9 cellular contexts compared by ENCODE assay signal in genomic region chr14:63510538-63510937, GRCh38. TPM values are rescaled to one million over a fixed set of nuclear protein-coding genes. Genes with fewer than 3 reads are reported as not detected.
DNase-seq lines count a peak whose midpoint lies in the region; ATAC-seq, FAIRE-seq and TF ChIP-seq lines count a peak whose summit lies in the region.
"Had no signal": no experiment of that assay in that cellular context is flagged by ENCODE, and none has a peak within 500 bp of the region (broad histone marks: within the 10 kb centered on the region; RNA-seq: fewer than 3 reads in every experiment).

No MANE protein-coding gene starts in this region.

- TF ChIP-seq POLR2A in esophagus squamous epithelium (IDR thresholded peaks at IDR 0.05) (no peak), GM12892 (IDR thresholded peaks at IDR 0.05; ENCODE audit: low read depth, low read length) (no peak)

- no peak for TF ChIP-seq CTCF in choroid plexus epithelial cell (conservative IDR thresholded peaks at IDR 0.05; ENCODE audit: low read depth, low read length)
- TF ChIP-seq CTCF in esophagus squamous epithelium (IDR thresholded peaks at IDR 0.05): no peak

- peak; percentile 87 for ATAC-seq in GM18498 (IDR thresholded peaks at IDR 0.05; ENCODE audit: unreplicated experiment)
- peak; percentile 66 for ATAC-seq in GM21528 (IDR thresholded peaks at IDR 0.05; ENCODE audit: low FRiP score, unreplicated experiment)
- peak; percentile 86 for ATAC-seq in HG03558 (IDR thresholded peaks at IDR 0.05; ENCODE audit: extremely low read depth, unreplicated experiment)

- intact Hi-C loops in esophagus squamous epithelium (cut with DNase I): no loop called here

- no peak overlapping the region for H3K27ac ChIP-seq in esophagus squamous epithelium
- H3K27ac ChIP-seq: stomach had no signal

- H3K36me3 ChIP-seq in esophagus squamous epithelium: peaks cover 0 to 19% (median 0%) of the 10 kb centered on the region in 3 donors

- H3K27me3 ChIP-seq in esophagus squamous epithelium: no peaks in the 10 kb centered on the region
- H3K27me3 ChIP-seq: stomach had no signal

- no peak for FAIRE-seq in GM12892 (lab: Jason Lieb, UNC)

- H3K4me3 ChIP-seq in choroid plexus epithelial cell (ENCODE audit: low read depth, low read length) (no peak overlapping the region), esophagus squamous epithelium (no peak overlapping the region)
- H3K4me3 ChIP-seq: stomach had no signal

- H3K9me3 ChIP-seq in esophagus squamous epithelium: no peaks in the 10 kb centered on the region
- H3K9me3 ChIP-seq: stomach had no signal

- DNase-seq in choroid plexus epithelial cell (ENCODE audit: low read depth) (peak; percentile 88), esophagus squamous epithelium (lab: John Stamatoyannopoulos, UW) (no peak), DMS153 (lab: John Stamatoyannopoulos, UW) (no peak), GM12892 (ENCODE audit: insufficient read length) (no peak), NCI-H526 treated with DMSO at 0.1 percent for 48 hours (lab: John Stamatoyannopoulos, UW) (no peak)
- DNase-seq: stomach had no signal

- H3K4me1 ChIP-seq in esophagus squamous epithelium: peaks cover 0 to 29% (median 4%) of the 10 kb centered on the region in 3 donors

- 64 to 71% methylated on average over 5 of the region's 5 CpGs for WGBS in esophagus squamous epithelium, 2 donors

RNA-seq across cellular contexts. Expression of gene PPP2R5E, which starts 32.6 kb away (rescaled TPM):
- 10 to 100 TPM; 18.9 to 31.2 (median 26.0) TPM for total RNA-seq in esophagus squamous epithelium
- 24.5 TPM for polyA plus RNA-seq in GM12892 (2012; ENCODE audit: missing spikeins)
